12 cellular contexts compared by ENCODE assay signal in the genomic region with DNA sequence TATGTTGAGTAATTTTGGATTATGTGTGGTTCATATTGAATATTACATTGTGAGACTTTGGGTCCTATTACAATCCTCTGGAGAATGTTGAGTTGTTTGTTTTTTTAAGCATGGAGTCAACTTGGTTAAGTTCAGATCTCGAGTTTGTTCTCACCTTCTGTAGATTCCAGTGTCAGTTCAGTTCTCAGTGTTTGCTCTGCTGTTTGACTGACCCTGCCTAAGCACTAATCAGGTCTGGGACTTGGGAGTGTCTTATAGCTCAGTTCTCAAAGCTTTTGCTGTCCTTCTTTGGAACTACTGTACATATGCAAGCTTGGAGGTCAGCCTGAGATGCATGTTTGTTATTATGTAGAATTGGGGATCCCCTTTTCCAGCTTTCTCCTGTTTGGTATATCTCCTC.
DNase-seq lines count a peak whose midpoint lies in the region; ATAC-seq and TF ChIP-seq lines count a peak whose summit lies in the region.
"Had no signal": no experiment of that assay in that cellular context is flagged by ENCODE, and none has a peak within 500 bp of the region (broad histone marks: within the 10 kb centered on the region; RNA-seq: fewer than 3 reads in every experiment).

No MANE protein-coding gene starts in this region.

- H3K9me3 ChIP-seq in HUES48 (ENCODE audit: control insufficient read depth, insufficient read depth, low read length) = no peaks in the 10 kb centered on the region
- H3K9me3 ChIP-seq in lower lobe of right lung = no peaks in the 10 kb centered on the region

- TF ChIP-seq CTCF in brain microvascular endothelial cell (IDR thresholded peaks at IDR 0.05; ENCODE audit: low read depth, low read length, missing control alignments) = no peak
- no peak for TF ChIP-seq CTCF in lower lobe of right lung (IDR thresholded peaks at IDR 0.05)

- intact Hi-C loops in lower lobe of right lung (cut with DNase I) = no loop called here

- H3K27me3 ChIP-seq in HUES48 (ENCODE audit: control insufficient read depth, insufficient read depth, low read length) (no peaks in the 10 kb centered on the region), brain microvascular endothelial cell (replicated peaks) (no peaks in the 10 kb centered on the region), lower lobe of right lung (ENCODE audit: low read depth) (no peaks in the 10 kb centered on the region)

- H3K4me1 ChIP-seq in HUES48 (ENCODE audit: control insufficient read depth, insufficient read depth, low read length) (peaks cover 32% of the 10 kb centered on the region), lower lobe of right lung (peaks cover 77% of the 10 kb centered on the region)

- ATAC-seq in lower lobe of right lung = peak; percentile 37 to 45
- ATAC-seq in HG02623 (IDR thresholded peaks at IDR 0.05; ENCODE audit: unreplicated experiment) = no peak
- no peak for ATAC-seq in GM21528 (IDR thresholded peaks at IDR 0.05; ENCODE audit: low FRiP score, unreplicated experiment)

- no peak overlapping the region for H3K9ac ChIP-seq in HUES48 (ENCODE audit: low read depth, low read length)

- DNase-seq in brain microvascular endothelial cell (no peak), lower lobe of right lung (no peak), substantia nigra (lab: John Stamatoyannopoulos, UW) (no peak), D341Med (ENCODE audit: low spot score) (no peak), NCI-H2196 treated with DMSO at 0.1 percent for 48 hours (lab: John Stamatoyannopoulos, UW; ENCODE audit: unreplicated experiment) (no peak)
- DNase-seq: activated CD4-positive, alpha-beta memory T cell treated with anti-CD3 and anti-CD28 coated beads, Interleukin-2, amount 10 ng/mL, durations not matched to agents 7 days and 5 days; cortex of kidney; immature natural killer cell; stimulated activated CD4-positive, alpha-beta T cell treated with anti-CD3 and anti-CD28 coated beads, Interleukin-2, amount 100 ng/mL, for 48 hours had no signal

- in situ Hi-C loops in brain microvascular endothelial cell (cut with HindIII; ENCODE audit: low pct_ligation_motif_present, low sequenced_read_pairs) = no loop called here

- H3K36me3 ChIP-seq in HUES48 (ENCODE audit: control insufficient read depth, insufficient read depth, low read length) (no peaks in the 10 kb centered on the region), brain microvascular endothelial cell (replicated peaks) (no peaks in the 10 kb centered on the region), lower lobe of right lung (no peaks in the 10 kb centered on the region)

- H3K27ac ChIP-seq in HUES48 (ENCODE audit: low read depth, low read length) (peak overlapping the region; percentile 45), brain microvascular endothelial cell (peak overlapping the region; percentile 6), lower lobe of right lung (peak overlapping the region; percentile 46), substantia nigra (ENCODE audit: low read depth, low read length, poor library complexity, severe bottlenecking) (peak overlapping the region; percentile 64)

- H3K4me3 ChIP-seq in HUES48 (ENCODE audit: low read depth, low read length) (no peak overlapping the region), brain microvascular endothelial cell (ENCODE audit: low read depth, low read length) (no peak overlapping the region), lower lobe of right lung (no peak overlapping the region)

Comparison
In these comparisons a context has a peak if more than half of its experiments do, and no peak if none do; other contexts are left out.
1. H3K27ac ChIP-seq: peak in every context shown above with its lines; median percentile 64 in substantia nigra; 46 in lower lobe of right lung; 45 in HUES48; 6 in brain microvascular endothelial cell.
2. ATAC-seq: peak in lower lobe of right lung (2 of 2); none in HG02623 (single experiment) and GM21528 (single experiment).